8 cellular contexts compared by ENCODE assay signal in the genomic region with DNA sequence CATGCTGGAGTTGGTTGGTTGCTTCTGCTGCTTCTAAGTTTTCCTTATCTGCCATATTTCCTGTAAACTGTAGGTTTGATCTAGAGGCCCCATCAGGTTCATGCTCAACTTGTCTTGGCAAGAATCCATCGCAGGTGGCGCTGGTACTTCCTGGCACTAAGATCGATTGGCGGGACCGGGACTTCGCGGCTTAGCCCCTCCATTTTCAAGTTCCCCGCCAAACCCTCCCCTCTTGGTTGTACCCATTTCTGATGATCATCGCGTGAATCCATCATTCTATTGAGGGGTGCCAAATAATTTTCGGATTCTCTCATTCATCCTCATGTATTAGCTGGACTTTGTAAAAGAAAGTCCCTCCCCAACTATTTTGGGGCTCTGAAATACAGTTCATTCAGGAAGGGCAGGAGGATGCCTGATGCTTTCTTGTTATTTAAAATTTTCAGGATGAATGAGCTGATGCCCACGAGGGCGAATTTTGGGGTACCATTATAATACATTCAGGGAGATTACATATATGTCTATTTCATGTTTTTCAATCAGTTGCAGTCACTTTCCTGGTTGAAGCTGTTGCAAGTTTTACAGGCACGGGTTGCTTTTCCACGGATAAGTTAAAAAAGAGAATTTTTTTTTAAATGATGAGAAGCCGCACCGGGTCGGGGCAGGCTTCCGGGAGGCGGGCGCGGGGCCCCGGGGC. TPM values are rescaled to one million over a fixed set of nuclear protein-coding genes. Genes with fewer than 3 reads are reported as not detected.
DNase-seq lines count a peak whose midpoint lies in the region; ATAC-seq and TF ChIP-seq lines count a peak whose summit lies in the region.

No MANE protein-coding gene starts in this region.

- TF ChIP-seq CTCF in mesothelial cell of epicardium (IDR thresholded peaks at IDR 0.05; ENCODE audit: unreplicated experiment): peak; percentile 19

- H3K27me3 Mint-ChIP-seq in mesothelial cell of epicardium (ENCODE audit: low read depth): peaks cover 7% of the 10 kb centered on the region

- peaks cover 25% of the 10 kb centered on the region for H3K4me1 Mint-ChIP-seq in mesothelial cell of epicardium

- H3K36me3 Mint-ChIP-seq in mesothelial cell of epicardium: no peaks in the 10 kb centered on the region

- H3K9me3 Mint-ChIP-seq in mesothelial cell of epicardium: no peaks in the 10 kb centered on the region

- peak overlapping the region; percentile 69 for H3K4me3 Mint-ChIP-seq in mesothelial cell of epicardium

- H3K27ac Mint-ChIP-seq in mesothelial cell of epicardium: peak overlapping the region; percentile 66

- ATAC-seq in GM18505 (IDR thresholded peaks at IDR 0.05; ENCODE audit: unreplicated experiment): peak; percentile 26
- ATAC-seq in HG03280 (IDR thresholded peaks at IDR 0.05; ENCODE audit: unreplicated experiment): peak; percentile 34

- DNase-seq in NCI-H524 (lab: John Stamatoyannopoulos, UW) (peak; percentile 91 to 94), dermis blood vessel endothelial cell (peak; percentile 73), mesothelial cell of epicardium (ENCODE audit: low spot score in 2 of 2, unreplicated experiment in 2 of 2) (peak in 1 of 2 experiments; percentile 58), GOT3 (lab: John Stamatoyannopoulos, UW) (no peak)
- DNase-seq in activated CD4-positive, alpha-beta T cell treated with anti-CD3 and anti-CD28 coated beads for 24 hours (ENCODE audit: low read depth in 2 of 2): peak; percentile 71 to 79
- peak; percentile 65 for DNase-seq in stimulated activated CD8-positive, alpha-beta memory T cell treated with anti-CD3 and anti-CD28 coated beads, Interleukin-4, amount 100 ng/mL, for 24 hours (ENCODE audit: low read depth)

- no peak for TF ChIP-seq POLR2A in GM18505 (IDR thresholded peaks at IDR 0.05; ENCODE audit: borderline replicate concordance, extremely low read depth, insufficient read depth, insufficient read length)

RNA-seq across cellular contexts. Expression of gene BRI3BP, which starts 0.4 kb away (rescaled TPM):
- total RNA-seq in dermis blood vessel endothelial cell (3.9 and 9.4 TPM in 2 replicates), mesothelial cell of epicardium (6.9 to 7.5 TPM (median 7.2 TPM) in 3 replicates)

RNA-seq across cellular contexts. Expression of gene DHX37, which starts 4.1 kb away (rescaled TPM):
- 14.6 and 24.8 TPM in 2 replicates for total RNA-seq in dermis blood vessel endothelial cell
- 22.7 to 23.4 TPM (median 23.4 TPM) in 3 replicates for total RNA-seq in mesothelial cell of epicardium
